Comparison of ENCODE assay signal across 10 cellular contexts in the genomic region with DNA sequence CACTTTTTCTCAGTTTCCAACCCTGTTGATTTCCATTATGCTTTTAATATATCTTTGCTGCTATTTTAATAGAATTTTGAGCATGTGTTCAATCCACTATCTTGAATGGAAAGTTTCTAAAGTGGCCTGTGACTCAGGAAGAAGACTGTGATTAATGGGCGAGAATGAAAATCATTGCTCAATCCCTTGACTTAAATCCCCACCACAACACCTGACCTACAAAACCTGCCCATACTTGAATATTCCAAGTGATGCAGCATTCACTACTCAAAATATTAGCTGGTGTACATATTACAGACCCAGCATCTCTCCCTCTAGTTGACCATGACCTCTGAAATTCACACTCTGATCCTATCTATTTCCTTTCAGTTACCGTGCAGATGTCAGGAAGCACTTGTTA. TPM values are rescaled to one million over a fixed set of nuclear protein-coding genes. Genes with fewer than 3 reads are reported as not detected.
A peak's percentile ranks its signal among the peaks of the same experiment; 100 is the strongest.
DNase-seq lines count a peak whose midpoint lies in the region; ATAC-seq and TF ChIP-seq lines count a peak whose summit lies in the region.
"Had no signal": no experiment of that assay in that cellular context is flagged by ENCODE, and none has a peak within 500 bp of the region (broad histone marks: within the 10 kb centered on the region; RNA-seq: fewer than 3 reads in every experiment).

No MANE protein-coding gene starts in this region.

- DNase-seq in activated CD4-positive, alpha-beta T cell treated with anti-CD3 and anti-CD28 coated beads for 36 hours: no peak
- no peak for DNase-seq in activated CD4-positive, alpha-beta T cell treated with anti-CD3 and anti-CD28 coated beads, Interleukin-2, amount 50 U/mL, for 1 hour
- DNase-seq in T-cell (no peak), spleen (no peak), dermis blood vessel endothelial cell (no peak)
- DNase-seq: NCI-H2029 treated with DMSO at 0.1 percent for 48 hours, thyroid gland had no signal

- ATAC-seq in activated CD4-positive, alpha-beta T cell treated with anti-CD3 and anti-CD28 coated beads for 36 hours: no peak
- ATAC-seq in T-cell (replicated peaks in 1 of 4): no peak
- no peak for ATAC-seq in HG02870 (IDR thresholded peaks at IDR 0.05; ENCODE audit: unreplicated experiment)
- no peak for ATAC-seq in HG03139 (IDR thresholded peaks at IDR 0.05; ENCODE audit: unreplicated experiment)

- no peaks in the 10 kb centered on the region for H3K9me3 ChIP-seq in esophagus (ENCODE audit: control insufficient read depth in 2 of 2, insufficient read depth in 1 of 2, low read depth in 1 of 2, low read length in 1 of 2)
- no peaks in the 10 kb centered on the region for H3K9me3 ChIP-seq in spleen
- H3K9me3 ChIP-seq: thyroid gland had no signal

- H3K27ac Mint-ChIP-seq in activated CD4-positive, alpha-beta T cell treated with anti-CD3 and anti-CD28 coated beads for 36 hours: peak overlapping the region; percentile 11
- peak overlapping the region; percentile 94 to 95 for H3K27ac Mint-ChIP-seq in T-cell

- intact Hi-C loops in activated CD4-positive, alpha-beta T cell treated with anti-CD3 and anti-CD28 coated beads for 36 hours (cut with DNase I, micrococcal nuclease): loop anchor here in 1 of 2 experiments (2.0 kb wide), 1 partner anchor 30 kb away; a partner anchor contains a TSS
- intact Hi-C loops in spleen (cut with DNase I; ENCODE audit: low total_unique reads): no loop called here

- H3K27ac ChIP-seq in esophagus (ENCODE audit: low read depth in 2 of 2, low read length in 1 of 2): peak overlapping the region; percentile 91 to 95
- peak overlapping the region in 7 of 8 donors; percentile 66 to 90 (median 86) for H3K27ac ChIP-seq in spleen

- peaks cover 37% of the 10 kb centered on the region for H3K4me1 Mint-ChIP-seq in activated CD4-positive, alpha-beta T cell treated with anti-CD3 and anti-CD28 coated beads for 36 hours
- peaks cover 30 to 41% (median 38%) of the 10 kb centered on the region in 3 donors for H3K4me1 Mint-ChIP-seq in T-cell

- H3K4me3 Mint-ChIP-seq in activated CD4-positive, alpha-beta T cell treated with anti-CD3 and anti-CD28 coated beads for 36 hours: no peak overlapping the region
- H3K4me3 Mint-ChIP-seq in T-cell: peak overlapping the region; percentile 10 to 93 (median 37)

- peaks cover 2% of the 10 kb centered on the region for H3K36me3 Mint-ChIP-seq in activated CD4-positive, alpha-beta T cell treated with anti-CD3 and anti-CD28 coated beads for 36 hours (ENCODE audit: low read depth)
- peaks cover 4% of the 10 kb centered on the region for H3K36me3 Mint-ChIP-seq in T-cell

- H3K4me3 ChIP-seq in esophagus (ENCODE audit: low read depth in 1 of 2, low read length in 2 of 2) (no peak overlapping the region), spleen (no peak overlapping the region)
- H3K4me3 ChIP-seq: thyroid gland had no signal

- 41% methylated on average over 2 of the region's 2 CpGs for WGBS in esophagus, 2 donors
- 19 to 45% (median 29%) methylated on average over 2 of the region's 2 CpGs for WGBS in spleen, 5 donors

- no peaks in the 10 kb centered on the region for H3K27me3 ChIP-seq in esophagus (ENCODE audit: control insufficient read depth in 1 of 2, insufficient read depth in 2 of 2, low read length in 2 of 2)
- H3K27me3 ChIP-seq in spleen (replicated peaks in 1 of 7): no peaks in the 10 kb centered on the region
- H3K27me3 ChIP-seq: thyroid gland had no signal

- H3K4me1 ChIP-seq in esophagus (ENCODE audit: control insufficient read depth in 2 of 2, insufficient read depth in 2 of 2, low read length in 1 of 2): peaks cover 4 to 8% of the 10 kb centered on the region in 2 donors
- H3K4me1 ChIP-seq in spleen: peaks cover 12 to 44% (median 31%) of the 10 kb centered on the region in 6 donors

- H3K9me3 Mint-ChIP-seq in activated CD4-positive, alpha-beta T cell treated with anti-CD3 and anti-CD28 coated beads for 36 hours (ENCODE audit: low read depth): peaks cover 2% of the 10 kb centered on the region
- peaks cover 0 to 6% (median 3%) of the 10 kb centered on the region in 3 donors for H3K9me3 Mint-ChIP-seq in T-cell

- CTCF ChIA-PET in activated CD4-positive, alpha-beta T cell treated with anti-CD3 and anti-CD28 coated beads for 36 hours (lab: Charles Lee): interaction anchor here (1.0 to 2.0 kb wide), 3 partner anchors 37 to 56 kb away, joined by 3 to 8 read pairs (median 8); a partner anchor contains a TSS
- CTCF ChIA-PET in T-cell (lab: Charles Lee): interaction anchor here (1.0 to 1.2 kb wide), 2 partner anchors 29 to 56 kb away, joined by 3 to 5 read pairs; no protein-coding TSS in a partner anchor

- no peak for TF ChIP-seq POLR2A in spleen (IDR thresholded peaks at IDR 0.05)

- TF ChIP-seq CTCF in spleen (IDR thresholded peaks at IDR 0.05 in 8 of 11, conservative IDR thresholded peaks at IDR 0.05 in 3 of 11): no peak

- no peaks in the 10 kb centered on the region for H3K27me3 Mint-ChIP-seq in activated CD4-positive, alpha-beta T cell treated with anti-CD3 and anti-CD28 coated beads for 36 hours
- no peaks in the 10 kb centered on the region for H3K27me3 Mint-ChIP-seq in T-cell

- H3K36me3 ChIP-seq in esophagus (ENCODE audit: control insufficient read depth in 2 of 2, insufficient read depth in 2 of 2, low read length in 1 of 2) (peaks cover 0 to 5% of the 10 kb centered on the region in 2 donors), spleen (peaks cover 0 to 9% (median 0%) of the 10 kb centered on the region in 6 donors)
- H3K36me3 ChIP-seq: thyroid gland had no signal

- POLR2A ChIA-PET in activated CD4-positive, alpha-beta T cell treated with anti-CD3 and anti-CD28 coated beads for 36 hours (lab: Charles Lee): no interaction called here
- POLR2A ChIA-PET in T-cell (lab: Charles Lee): no interaction called here

RNA-seq across cellular contexts. Expression of a gene that starts 1.3 kb away (rescaled TPM):
- 10 to 100 TPM; 32.1 to 35.3 TPM for total RNA-seq in activated CD4-positive, alpha-beta T cell treated with anti-CD3 and anti-CD28 coated beads for 36 hours
- total RNA-seq in T-cell: 10 to 100 TPM; 18.4 to 38.5 (median 24.5) TPM
- 10 to 100 TPM; 13.2 to 15.2 TPM for polyA plus RNA-seq in esophagus
- 10 to 100 TPM; 26.9 to 54.5 (median 37.3) TPM for total RNA-seq in spleen
- polyA plus RNA-seq in spleen: 10 to 100 TPM in 1 of 3 donors, 1 to 10 TPM in 2; 5.0 to 14.7 (median 5.5) TPM
- 9.4 and 27.3 TPM in 2 replicates for total RNA-seq in dermis blood vessel endothelial cell

RNA-seq across cellular contexts. Expression of a gene that starts 30.2 kb away (rescaled TPM):
- total RNA-seq in activated CD4-positive, alpha-beta T cell treated with anti-CD3 and anti-CD28 coated beads for 36 hours: 10 to 100 TPM; 50.5 to 52.8 TPM
- 10 to 100 TPM in 4 of 5 donors, 1 to 10 TPM in 1; 8.5 to 22.9 (median 11.4) TPM for total RNA-seq in T-cell
- polyA plus RNA-seq in esophagus: 10 to 100 TPM; 47.9 to 58.6 TPM
- 10 to 100 TPM; 43.2 to 68.4 (median 56.7) TPM for total RNA-seq in spleen
- polyA plus RNA-seq in spleen: 10 to 100 TPM; 34.7 to 53.8 (median 47.7) TPM
- total RNA-seq in dermis blood vessel endothelial cell: 13.6 and 30.7 TPM in 2 replicates

RNA-seq across cellular contexts. Expression of a gene that starts 41.4 kb away (rescaled TPM):
- 100 to 1,000 TPM; 148 to 278 TPM for total RNA-seq in activated CD4-positive, alpha-beta T cell treated with anti-CD3 and anti-CD28 coated beads for 36 hours
- total RNA-seq in T-cell (10 to 100 TPM; 44.8 to 75.5 (median 56.9) TPM), spleen (10 to 100 TPM; 37.9 to 71.4 (median 48.7) TPM), dermis blood vessel endothelial cell (7.5 and 8.4 TPM in 2 replicates)
- polyA plus RNA-seq in esophagus (10 to 100 TPM in 1 of 2 donors, 1 to 10 TPM in 1; 6.6 to 10.8 TPM), spleen (10 to 100 TPM; 21.0 to 32.1 (median 25.6) TPM)
